Comparison of ENCODE assay signal across 14 cellular contexts in the genomic region with DNA sequence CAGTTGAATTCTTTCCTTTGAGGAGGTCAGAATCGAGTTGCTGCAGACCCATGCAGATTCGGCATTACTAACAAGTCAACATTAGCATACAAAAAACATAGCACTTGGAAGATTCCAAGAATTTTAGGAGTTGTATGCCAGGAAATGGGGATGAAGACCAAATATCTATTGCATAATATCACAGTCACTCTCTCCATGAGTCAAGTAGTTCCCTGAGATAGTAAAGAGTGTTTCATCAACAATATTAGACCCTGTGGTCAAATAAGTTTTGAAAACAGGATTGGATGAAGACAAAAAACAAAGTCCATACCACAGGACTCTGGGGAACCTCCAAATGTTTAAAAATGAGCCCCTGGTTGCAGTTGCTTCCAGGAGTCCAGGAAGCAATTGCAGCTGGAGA. TPM values are rescaled to one million over a fixed set of nuclear protein-coding genes. Genes with fewer than 3 reads are reported as not detected.
DNase-seq lines count a peak whose midpoint lies in the region; ATAC-seq and TF ChIP-seq lines count a peak whose summit lies in the region.
"Had no signal": no experiment of that assay in that cellular context is flagged by ENCODE, and none has a peak within 500 bp of the region (broad histone marks: within the 10 kb centered on the region; RNA-seq: fewer than 3 reads in every experiment).

No MANE protein-coding gene starts in this region.

- H3K27me3 Mint-ChIP-seq in naive thymus-derived CD4-positive, alpha-beta T cell, result peaks cover 0 to 8% (median 0%) of the 10 kb centered on the region in 5 donors

- TF ChIP-seq CTCF in astrocyte of the spinal cord (IDR thresholded peaks at IDR 0.05; ENCODE audit: low read depth, low read length) (no peak), gastrocnemius medialis (IDR thresholded peaks at IDR 0.05 in 4 of 5, conservative IDR thresholded peaks at IDR 0.05 in 1 of 5) (no peak), brain microvascular endothelial cell (IDR thresholded peaks at IDR 0.05; ENCODE audit: low read depth, low read length, missing control alignments) (no peak)

- H3K27me3 ChIP-seq in gastrocnemius medialis (no peaks in the 10 kb centered on the region), brain microvascular endothelial cell (replicated peaks) (no peaks in the 10 kb centered on the region)
- no peaks in the 10 kb centered on the region for H3K27me3 ChIP-seq in naive thymus-derived CD4-positive, alpha-beta T cell (ENCODE audit: control insufficient read depth in 2 of 2, insufficient read depth in 2 of 2, low read length in 2 of 2)
- H3K27me3 ChIP-seq: tibial nerve had no signal

- peak overlapping the region; percentile 39 to 51 (median 44) for H3K27ac ChIP-seq in gastrocnemius medialis
- no peak overlapping the region for H3K27ac ChIP-seq in brain microvascular endothelial cell
- H3K27ac ChIP-seq in naive thymus-derived CD4-positive, alpha-beta T cell (ENCODE audit: low read depth, low read length), result no peak overlapping the region
- H3K27ac ChIP-seq: parathyroid adenoma had no signal

- H3K4me3 ChIP-seq in astrocyte of the spinal cord (ENCODE audit: low read depth, low read length), result no peak overlapping the region
- no peak overlapping the region for H3K4me3 ChIP-seq in gastrocnemius medialis
- no peak overlapping the region for H3K4me3 ChIP-seq in brain microvascular endothelial cell (ENCODE audit: low read depth, low read length)
- H3K4me3 ChIP-seq in naive thymus-derived CD4-positive, alpha-beta T cell (ENCODE audit: low read length), result no peak overlapping the region
- H3K4me3 ChIP-seq: tibial nerve had no signal

- DNase-seq in GM04504 (ENCODE audit: low read depth), result peak; percentile 61
- DNase-seq in astrocyte of the spinal cord (ENCODE audit: low read depth, low spot score), result peak; percentile 46
- no peak for DNase-seq in Right ventricle myocardium superior
- DNase-seq in gastrocnemius medialis, result no peak
- DNase-seq in foreskin melanocyte, result no peak
- DNase-seq in brain microvascular endothelial cell, result no peak
- no peak for DNase-seq in naive thymus-derived CD4-positive, alpha-beta T cell
- DNase-seq: NCI-H1694 had no signal

- TF ChIP-seq POLR2A in gastrocnemius medialis (IDR thresholded peaks at IDR 0.05), result no peak

- no peaks in the 10 kb centered on the region for H3K36me3 ChIP-seq in gastrocnemius medialis
- no peaks in the 10 kb centered on the region for H3K36me3 ChIP-seq in brain microvascular endothelial cell (replicated peaks)
- H3K36me3 ChIP-seq in naive thymus-derived CD4-positive, alpha-beta T cell (ENCODE audit: control insufficient read depth in 2 of 3, insufficient read depth in 3 of 3, low read length in 3 of 3), result no peaks in the 10 kb centered on the region
- H3K36me3 ChIP-seq: tibial nerve had no signal

- no peaks in the 10 kb centered on the region for H3K9me3 ChIP-seq in gastrocnemius medialis
- no peaks in the 10 kb centered on the region for H3K9me3 ChIP-seq in naive thymus-derived CD4-positive, alpha-beta T cell (ENCODE audit: control insufficient read depth in 2 of 3, low read length in 3 of 3)
- H3K9me3 ChIP-seq: tibial nerve had no signal

- intact Hi-C loops in Right ventricle myocardium superior (cut with DNase I) (no loop called here), gastrocnemius medialis (cut with DNase I; ENCODE audit: low total_unique reads) (loop anchor here (5.0 kb wide), 1 partner anchor 71 kb away; no protein-coding TSS in a partner anchor)
- intact Hi-C loops in naive thymus-derived CD4-positive, alpha-beta T cell (cut with micrococcal nuclease), result no loop called here

- H3K27ac Mint-ChIP-seq in naive thymus-derived CD4-positive, alpha-beta T cell, result no peak overlapping the region
- H3K27ac Mint-ChIP-seq: activated naive CD4-positive, alpha-beta T cell treated with anti-CD3 and anti-CD28 coated beads, Interleukin-2, amount 50 U/mL, for 72 hours had no signal

- in situ Hi-C loops in astrocyte of the spinal cord (cut with HindIII; ENCODE audit: low sequenced_read_pairs) (no loop called here), gastrocnemius medialis (cut with MboI; ENCODE audit: low sequenced_read_pairs in 4 of 4) (no loop called here), brain microvascular endothelial cell (cut with HindIII; ENCODE audit: low pct_ligation_motif_present, low sequenced_read_pairs) (no loop called here)

- ATAC-seq in Right ventricle myocardium superior (ENCODE audit: poor library complexity) (peak; percentile 87), gastrocnemius medialis (peak; percentile 45 to 51), GM21526 (IDR thresholded peaks at IDR 0.05; ENCODE audit: low FRiP score, unreplicated experiment) (no peak)
- no peak for ATAC-seq in naive thymus-derived CD4-positive, alpha-beta T cell
- ATAC-seq: activated naive CD4-positive, alpha-beta T cell treated with anti-CD3 and anti-CD28 coated beads, Interleukin-2, amount 50 U/mL, for 72 hours had no signal

- peaks cover 0 to 2% (median 0%) of the 10 kb centered on the region in 11 donors for H3K9me3 Mint-ChIP-seq in naive thymus-derived CD4-positive, alpha-beta T cell
- H3K9me3 Mint-ChIP-seq: activated naive CD4-positive, alpha-beta T cell treated with anti-CD3 and anti-CD28 coated beads, Interleukin-2, amount 50 U/mL, for 72 hours had no signal

- H3K4me1 ChIP-seq in gastrocnemius medialis, result peaks cover 9 to 11% of the 10 kb centered on the region in 2 donors
- no peaks in the 10 kb centered on the region for H3K4me1 ChIP-seq in naive thymus-derived CD4-positive, alpha-beta T cell (ENCODE audit: control insufficient read depth in 2 of 2, insufficient read depth in 2 of 2, low read length in 2 of 2)
- H3K4me1 ChIP-seq: parathyroid adenoma had no signal

- peaks cover 0 to 4% (median 0%) of the 10 kb centered on the region in 5 donors for H3K36me3 Mint-ChIP-seq in naive thymus-derived CD4-positive, alpha-beta T cell
- H3K36me3 Mint-ChIP-seq: activated naive CD4-positive, alpha-beta T cell treated with anti-CD3 and anti-CD28 coated beads, Interleukin-2, amount 50 U/mL, for 72 hours had no signal

- H3K4me3 Mint-ChIP-seq in naive thymus-derived CD4-positive, alpha-beta T cell, result no peak overlapping the region

- POLR2A ChIA-PET in naive thymus-derived CD4-positive, alpha-beta T cell (lab: Charles Lee), result interaction anchor here (0.9 kb wide), 1 partner anchor 12 kb away, joined by 3 read pairs; no protein-coding TSS in a partner anchor

- CTCF ChIA-PET in naive thymus-derived CD4-positive, alpha-beta T cell (lab: Charles Lee), result no interaction called here

- peaks cover 0 to 8% (median 0%) of the 10 kb centered on the region in 7 donors for H3K4me1 Mint-ChIP-seq in naive thymus-derived CD4-positive, alpha-beta T cell

RNA-seq across cellular contexts. Expression of gene FYCO1, which starts 11.0 kb away (rescaled TPM):
- total RNA-seq in Right ventricle myocardium superior, result 120 TPM
- 10 to 100 TPM; 47.4 to 99.8 (median 84.2) TPM for total RNA-seq in gastrocnemius medialis
- 10 to 100 TPM; 20.0 to 27.5 (median 22.9) TPM for total RNA-seq in naive thymus-derived CD4-positive, alpha-beta T cell
- 1 to 10 TPM in 1 of 2 donors, under 1 TPM in 1; 0.95 to 6.5 TPM for polyA plus RNA-seq in naive thymus-derived CD4-positive, alpha-beta T cell

RNA-seq across cellular contexts. Expression of gene XCR1, which starts 20.6 kb away (rescaled TPM):
- total RNA-seq in Right ventricle myocardium superior, result not detected
- under 1 TPM in 1 of 4 donors, not detected in 3; 0.04 TPM for total RNA-seq in gastrocnemius medialis
- under 1 TPM in 2 of 5 experiments, not detected in 3; 0.05 to 0.88 TPM for total RNA-seq in naive thymus-derived CD4-positive, alpha-beta T cell
- polyA plus RNA-seq in naive thymus-derived CD4-positive, alpha-beta T cell, result not detected
- total RNA-seq: activated naive CD4-positive, alpha-beta T cell treated with anti-CD3 and anti-CD28 coated beads, Interleukin-2, amount 50 U/mL, for 72 hours; HT-29; T-helper 2 cell treated with Interferon-gamma antibody and Interleukin-4, amounts not matched to agents 100 ng/mL and 5 ng/mL, for 36 hours; tibial nerve had no signal

Comparison
In these comparisons a context has a peak if more than half of its experiments do, and no peak if none do; other contexts are left out.
1. DNase-seq: peak in GM04504 (single experiment) and astrocyte of the spinal cord (single experiment); none in Right ventricle myocardium superior (single experiment), gastrocnemius medialis (0 of 2), foreskin melanocyte (single experiment), brain microvascular endothelial cell (single experiment) and naive thymus-derived CD4-positive, alpha-beta T cell (0 of 9).
2. ATAC-seq: peak in Right ventricle myocardium superior (single experiment) and gastrocnemius medialis (2 of 2); none in GM21526 (single experiment) and naive thymus-derived CD4-positive, alpha-beta T cell (single experiment).
3. H3K27ac ChIP-seq: peak in gastrocnemius medialis (4 of 4); none in brain microvascular endothelial cell (single experiment) and naive thymus-derived CD4-positive, alpha-beta T cell (single experiment).